Comparison of ENCODE assay signal across 7 cellular contexts in the genomic region with DNA sequence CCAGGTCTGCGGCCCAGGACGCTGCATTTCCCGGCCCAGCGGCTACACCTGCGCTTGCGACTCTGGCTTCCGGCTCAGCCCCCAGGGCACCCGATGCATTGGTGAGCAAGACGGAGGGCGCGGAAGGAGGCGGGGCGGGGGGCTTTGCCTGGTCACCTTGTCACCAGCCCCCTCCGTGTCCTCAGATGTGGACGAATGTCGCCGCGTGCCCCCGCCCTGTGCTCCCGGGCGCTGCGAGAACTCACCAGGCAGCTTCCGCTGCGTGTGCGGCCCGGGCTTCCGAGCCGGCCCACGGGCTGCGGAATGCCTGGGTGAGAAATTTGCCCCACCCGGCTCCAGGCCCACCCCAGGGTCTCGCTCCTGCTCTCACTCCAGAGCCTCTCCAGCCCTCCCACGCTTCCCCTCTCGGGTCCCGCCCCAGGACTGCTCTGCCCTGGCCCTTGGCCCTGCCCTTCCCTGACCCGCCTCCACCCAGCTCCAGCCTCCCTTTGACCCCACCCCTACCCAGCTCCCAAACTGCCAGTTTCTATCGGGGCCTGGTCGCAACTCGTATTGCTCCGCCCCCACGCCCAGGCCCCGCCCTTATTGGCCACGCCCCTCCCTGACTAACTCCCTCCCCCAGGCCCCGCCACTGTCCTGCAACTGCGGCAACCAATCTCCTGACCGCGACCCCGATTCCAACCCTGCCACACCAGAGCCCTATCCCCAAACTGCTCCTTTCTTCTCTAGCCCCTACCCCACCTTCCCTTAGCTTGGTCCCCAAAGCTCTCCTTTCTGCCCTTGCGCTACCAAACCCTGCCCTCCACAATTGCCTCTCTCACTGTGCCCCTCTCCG. TPM values are rescaled to one million over a fixed set of nuclear protein-coding genes. Genes with fewer than 3 reads are reported as not detected.
DNase-seq lines count a peak whose midpoint lies in the region; ATAC-seq, FAIRE-seq and TF ChIP-seq lines count a peak whose summit lies in the region.

No MANE protein-coding gene starts in this region.

- peak overlapping the region; percentile 87 for H3K27ac Mint-ChIP-seq in activated T-cell treated with anti-CD3 and anti-CD28 coated beads, Interleukin-2, amount 50 U/mL, for 72 hours
- H3K27ac Mint-ChIP-seq in nephron progenitor cell = no peak overlapping the region

- H3K36me3 Mint-ChIP-seq in activated T-cell treated with anti-CD3 and anti-CD28 coated beads, Interleukin-2, amount 50 U/mL, for 72 hours (ENCODE audit: insufficient read depth in 2 of 2) = peaks cover 1 to 4% of the 10 kb centered on the region in 2 donors
- H3K36me3 Mint-ChIP-seq in nephron progenitor cell (ENCODE audit: low read depth) = peaks cover 14% of the 10 kb centered on the region

- no peaks in the 10 kb centered on the region for H3K27me3 Mint-ChIP-seq in activated T-cell treated with anti-CD3 and anti-CD28 coated beads, Interleukin-2, amount 50 U/mL, for 72 hours (ENCODE audit: low read depth)
- H3K27me3 Mint-ChIP-seq in nephron progenitor cell (ENCODE audit: low read depth, poor library complexity) = peaks cover 78% of the 10 kb centered on the region

- H3K4me1 Mint-ChIP-seq in activated T-cell treated with anti-CD3 and anti-CD28 coated beads, Interleukin-2, amount 50 U/mL, for 72 hours (ENCODE audit: low read depth) = peaks cover 71% of the 10 kb centered on the region
- peaks cover 76% of the 10 kb centered on the region for H3K4me1 Mint-ChIP-seq in nephron progenitor cell

- peak; percentile 48 for ATAC-seq in HG02981 (IDR thresholded peaks at IDR 0.05; ENCODE audit: unreplicated experiment)
- peak; percentile 57 to 63 for ATAC-seq in activated T-cell treated with anti-CD3 and anti-CD28 coated beads, Interleukin-2, amount 50 U/mL, for 72 hours (replicated peaks in 1 of 2)

- peak; percentile 79 for DNase-seq in GM18507 (ENCODE audit: extremely low spot score, insufficient read length, low read depth)
- peak; percentile 67 for DNase-seq in OCI-M2 (lab: John Stamatoyannopoulos, UW; ENCODE audit: unreplicated experiment)
- DNase-seq in activated T-cell treated with anti-CD3 and anti-CD28 coated beads, Interleukin-2, amount 50 U/mL, for 72 hours = peak; percentile 94 to 97
- DNase-seq in fibroblast of peridontal ligament (ENCODE audit: extremely low read depth) = peak; percentile 81
- peak; percentile 93 for DNase-seq in nephron progenitor cell
- peak; percentile 55 for DNase-seq in stromal cell of bone marrow (ENCODE audit: low read depth)

- peak; percentile 94 for FAIRE-seq in GM18507 (lab: Jason Lieb, UNC)

- no peak for TF ChIP-seq CTCF in nephron progenitor cell (IDR thresholded peaks at IDR 0.05)

- H3K9me3 Mint-ChIP-seq in activated T-cell treated with anti-CD3 and anti-CD28 coated beads, Interleukin-2, amount 50 U/mL, for 72 hours = no peaks in the 10 kb centered on the region
- H3K9me3 Mint-ChIP-seq in nephron progenitor cell = no peaks in the 10 kb centered on the region

- H3K4me3 Mint-ChIP-seq in activated T-cell treated with anti-CD3 and anti-CD28 coated beads, Interleukin-2, amount 50 U/mL, for 72 hours = peak overlapping the region; percentile 89 to 97
- H3K4me3 Mint-ChIP-seq in nephron progenitor cell = peak overlapping the region; percentile 71

RNA-seq across cellular contexts. Expression of gene LTBP4, which starts 8.6 kb away (rescaled TPM):
- total RNA-seq in activated T-cell treated with anti-CD3 and anti-CD28 coated beads, Interleukin-2, amount 50 U/mL, for 72 hours = 100 to 1,000 TPM; 164 to 195 TPM

RNA-seq across cellular contexts. Expression of gene SHKBP1, which starts 33.1 kb away (rescaled TPM):
- 100 to 1,000 TPM; 145 to 152 TPM for total RNA-seq in activated T-cell treated with anti-CD3 and anti-CD28 coated beads, Interleukin-2, amount 50 U/mL, for 72 hours

Comparison
In these comparisons a context has a peak if more than half of its experiments do, and no peak if none do; other contexts are left out.
1. Peak in every context shown above with its lines: DNase-seq and ATAC-seq.